In genomic region chr4:186144180-186144579, GRCh38 we compare ENCODE assay signal across 8 cellular contexts. TPM values are rescaled to one million over a fixed set of nuclear protein-coding genes. Genes with fewer than 3 reads are reported as not detected.
DNase-seq lines count a peak whose midpoint lies in the region; ATAC-seq, FAIRE-seq and TF ChIP-seq lines count a peak whose summit lies in the region.

No MANE protein-coding gene starts in this region.

- peak overlapping the region; percentile 77 for H3K4me3 ChIP-seq in GM23248
- H3K4me3 ChIP-seq in HepG2 (replicated peaks in 1 of 3; ENCODE audit: insufficient read depth in 1 of 3, low read depth in 2 of 3, low read length in 3 of 3), result peak overlapping the region; percentile 33 to 55 (median 45); a peak in 5 of 6 replicates
- peak overlapping the region; percentile 63 for H3K4me3 ChIP-seq in suprapubic skin

- no peak for TF ChIP-seq CTCF in HepG2 (CRISPR knock-in tag; IDR thresholded peaks at IDR 0.05)
- peak in 1 of 2 donors; percentile 14 for TF ChIP-seq CTCF in suprapubic skin (IDR thresholded peaks at IDR 0.05)

- in situ Hi-C loops in GM23248 (cut with MboI), result no loop called here
- in situ Hi-C loops in HepG2 (cut with HindIII; ENCODE audit: extremely low pct_ligation_motif_present, low pct_unique_long_range_greater_than_20kb), result no loop called here

- no TSS peak for BruUV-seq in HepG2 (replicated peaks; lab: Mats Ljungman, UMichigan)

- no peak for TF ChIP-seq RAD21 in HepG2 (CRISPR knock-in tag; IDR thresholded peaks at IDR 0.05)

- H3F3A ChIP-seq in GM23248 (ENCODE audit: insufficient read depth), result peaks cover 7% of the 10 kb centered on the region; the same call in 1 of the 2 replicates

- DNase-seq in NCI-H82 (lab: John Stamatoyannopoulos, UW) (peak; percentile 43), NCI-H82 treated with DMSO at 0.1 percent for 48 hours (lab: John Stamatoyannopoulos, UW; ENCODE audit: unreplicated experiment) (no peak), GM23248 (peak; percentile 69), NCI-H748 treated with DMSO at 0.1 percent for 48 hours (lab: John Stamatoyannopoulos, UW) (peak; percentile 4), HepG2 (ENCODE audit: low spot score) (no peak), suprapubic skin (ENCODE audit: low spot score in 2 of 2) (no peak), NCI-H128 (lab: John Stamatoyannopoulos, UW; ENCODE audit: unreplicated experiment) (no peak)

- 0 out of 2 replicates have a peak, but pooled peaks cover 3% of the 10 kb centered on the region for H3K4me1 ChIP-seq in GM23248 (ENCODE audit: insufficient read depth)
- H3K4me1 ChIP-seq in HepG2 (ENCODE audit: insufficient read depth, low read length), result peaks cover 16% of the 10 kb centered on the region; the same call in 1 of the 2 replicates
- peaks cover 13% of the 10 kb centered on the region for H3K4me1 ChIP-seq in suprapubic skin

- H3K4me2 ChIP-seq in GM23248 (ENCODE audit: unreplicated experiment) (peak overlapping the region; percentile 96), HepG2 (ENCODE audit: low read depth, low read length) (peak overlapping the region; percentile 63)

- no peak for TF ChIP-seq EP300 in HepG2 (IDR thresholded peaks at IDR 0.05; ENCODE audit: low read depth in 2 of 2, low read length in 2 of 2)
- TF ChIP-seq EP300 in HepG2 (CRISPR knock-in tag; IDR thresholded peaks at IDR 0.05; ENCODE audit: borderline replicate concordance), result no peak
- TF ChIP-seq EP300 in suprapubic skin (IDR thresholded peaks at IDR 0.05), result no peak

- H3K27me3 ChIP-seq in GM23248 (replicated peaks; ENCODE audit: insufficient read depth), result peaks cover 8% of the 10 kb centered on the region; the same call in 1 of the 2 replicates
- H3K27me3 ChIP-seq in HepG2 (ENCODE audit: control insufficient read depth in 1 of 2, insufficient read depth in 2 of 2, low read length in 2 of 2), result peaks cover 0 to 34% of the 10 kb centered on the region in 2 experiments; a peak in 3 of 5 replicates
- H3K27me3 ChIP-seq in suprapubic skin, result no peaks in the 10 kb centered on the region

- no peak for TF ChIP-seq POLR2A in HepG2 (IDR thresholded peaks at IDR 0.05; ENCODE audit: insufficient read depth in 1 of 2, low read depth in 2 of 2, low read length in 2 of 2)
- TF ChIP-seq POLR2A in suprapubic skin (IDR thresholded peaks at IDR 0.05), result peak in 1 of 2 donors; percentile 9

- no peaks in the 10 kb centered on the region for H3K36me3 ChIP-seq in GM23248 (ENCODE audit: low read depth)
- H3K36me3 ChIP-seq in HepG2 (replicated peaks in 1 of 2; ENCODE audit: control insufficient read depth in 1 of 2, insufficient read depth in 2 of 2, low read length in 2 of 2), result no peaks in the 10 kb centered on the region
- H3K36me3 ChIP-seq in suprapubic skin, result no peaks in the 10 kb centered on the region

- H3K79me2 ChIP-seq in GM23248 (ENCODE audit: insufficient read depth) (no peaks in the 10 kb centered on the region), HepG2 (ENCODE audit: insufficient read depth, low read length) (no peaks in the 10 kb centered on the region)

- ATAC-seq in HepG2, result peak; percentile 80

- CTCF ChIA-PET in HepG2 (lab: Yijun Ruan, JAX; ENCODE audit: low intra/inter-chr PET ratio, low total read pairs), result no interaction called here

- peak overlapping the region; percentile 61 for H3K9ac ChIP-seq in GM23248
- H3K9ac ChIP-seq in HepG2 (ENCODE audit: insufficient read depth, low read depth, low read length), result no peak overlapping the region

- WGBS in GM23248 (ENCODE audit: low coverage in 1 of 2, low lambda C conversion rate in 2 of 2, missing lambda C conversion rate in 2 of 2), 2 experiments, result 2 to 4% methylated on average over 18 to 19 of the region's 19 CpGs
- WGBS in HepG2 (ENCODE audit: low lambda C conversion rate), result 2% methylated on average over 9 of the region's 19 CpGs
- 5% methylated on average over 8 of the region's 19 CpGs for WGBS in suprapubic skin

- POLR2A ChIA-PET in HepG2 (lab: Yijun Ruan, JAX), result no interaction called here

- no peaks in the 10 kb centered on the region for H3K9me2 ChIP-seq in GM23248 (ENCODE audit: insufficient read depth)

- intact Hi-C loops in HepG2 (cut with micrococcal nuclease; ENCODE audit: unreplicated experiment), result no loop called here

- H3K9me3 ChIP-seq in GM23248 (ENCODE audit: low read depth) (no peaks in the 10 kb centered on the region), HepG2 (ENCODE audit: low read length) (no peaks in the 10 kb centered on the region), suprapubic skin (no peaks in the 10 kb centered on the region)

- H2AFZ ChIP-seq in GM23248 (peak overlapping the region; percentile 91), HepG2 (ENCODE audit: low read length) (no peak overlapping the region)

- H3K27ac ChIP-seq in GM23248, result no peak overlapping the region
- peak overlapping the region; percentile 70 for H3K27ac ChIP-seq in cingulate gyrus (ENCODE audit: low read depth, low read length)
- no peak overlapping the region for H3K27ac ChIP-seq in HepG2 (ENCODE audit: extremely low read length, insufficient read depth, low read length)
- peak overlapping the region; percentile 73 for H3K27ac ChIP-seq in suprapubic skin

- H4K20me1 ChIP-seq in GM23248 (ENCODE audit: insufficient read depth) (no peaks in the 10 kb centered on the region), HepG2 (ENCODE audit: insufficient read depth, low read length) (no peaks in the 10 kb centered on the region)

- FAIRE-seq in HepG2 (lab: Jason Lieb, UNC), result no peak

TF ChIP-seq in HepG2, 621 proteins besides CTCF, POLR2A, EP300 and RAD21 (continues in another document):
- TF ChIP-seq RCOR2 (CRISPR knock-in tag; IDR thresholded peaks at IDR 0.05) (no peak), ZNF350 (CRISPR knock-in tag; IDR thresholded peaks at IDR 0.05; ENCODE audit: borderline replicate concordance, low read depth) (0 out of 2 replicates have a peak, but pooled peaks have one; percentile 19)

RNA-seq across cellular contexts. Expression of gene FAM149A, which starts 39.7 kb away (rescaled TPM):
- total RNA-seq in GM23248 (2014; rRNA removed; shearing (Covaris generic)), result 0.13 and 3.4 TPM in 2 replicates
- polyA plus RNA-seq in GM23248 (2016; fragmentation: Nextera tagmentation; extraction: Ambion mirVana) (0.94 and 1.2 TPM in 2 replicates), HepG2 (2011; rRNA removed) (not detected in 2 replicates)
- total RNA-seq in HepG2 (2016; rRNA removed; fragmentation: Illumina TruSeq; extraction: Trizol) (not detected in 2 replicates), suprapubic skin (1 to 10 TPM; 2.9 to 4.3 (median 3.8) TPM)
- not detected in 2 replicates for total RNA-seq in HepG2 (2016; cell fraction: cytosol; rRNA removed; fragmentation: Illumina TruSeq; extraction: Trizol; ENCODE audit: low read depth)
- total RNA-seq in HepG2 (2016; cell fraction: insoluble cytoplasmic fraction; rRNA removed; fragmentation: Illumina TruSeq; extraction: Trizol), result not detected in 2 replicates
- total RNA-seq in HepG2 (2016; cell fraction: membrane; rRNA removed; fragmentation: Illumina TruSeq; extraction: Trizol), result not detected in 2 replicates
- total RNA-seq in HepG2 (2016; cell fraction: nucleus; rRNA removed; fragmentation: Illumina TruSeq; extraction: Trizol), result not detected in 2 replicates
- 0.07 TPM in 1 of 2 replicates, not detected in the other for polyA plus RNA-seq in HepG2 (2011; cell fraction: cytosol; rRNA removed)
- polyA plus RNA-seq in HepG2 (2011; cell fraction: nucleus; rRNA removed), result 0.31 TPM in 1 of 2 replicates, not detected in the other
- polyA plus RNA-seq in HepG2 (2012), result not detected in 2 replicates
- polyA plus RNA-seq in HepG2 (2016; cell fraction: cytosol; fragmentation: Illumina TruSeq; extraction: Trizol; ENCODE audit: low read depth), result not detected in 2 replicates
- polyA plus RNA-seq in HepG2 (2016; cell fraction: insoluble cytoplasmic fraction; fragmentation: Illumina TruSeq; extraction: Trizol; ENCODE audit: low read depth), result not detected in 2 replicates
- not detected in 2 replicates for polyA plus RNA-seq in HepG2 (2016; cell fraction: membrane; fragmentation: Illumina TruSeq; extraction: Trizol; ENCODE audit: low read depth)
- polyA plus RNA-seq in HepG2 (2016; cell fraction: nucleus; fragmentation: Illumina TruSeq; extraction: Trizol; ENCODE audit: insufficient read depth, low read depth), result not detected in 2 replicates
- polyA minus RNA-seq in HepG2 (2011; rRNA and poly(A)+ RNA removed; ENCODE audit: low replicate concordance), result not detected in 2 replicates
- not detected in 2 replicates for polyA minus RNA-seq in HepG2 (2011; cell fraction: cytosol; rRNA and poly(A)+ RNA removed)
- not detected in 2 replicates for polyA minus RNA-seq in HepG2 (2011; cell fraction: nucleus; rRNA and poly(A)+ RNA removed)

RNA-seq across cellular contexts. Expression of gene CYP4V2, which starts 47.2 kb away (rescaled TPM):
- total RNA-seq in GM23248 (2014; rRNA removed; shearing (Covaris generic)), result 15.9 and 16.3 TPM in 2 replicates
- polyA plus RNA-seq in GM23248 (2016; fragmentation: Nextera tagmentation; extraction: Ambion mirVana) (10.5 and 11.0 TPM in 2 replicates), HepG2 (2011; rRNA removed) (4.7 and 6.2 TPM in 2 replicates)
- total RNA-seq in HepG2 (2016; rRNA removed; fragmentation: Illumina TruSeq; extraction: Trizol) (2.1 and 7.2 TPM in 2 replicates), suprapubic skin (10 to 100 TPM in 1 of 4 donors, 1 to 10 TPM in 3; 7.0 to 12.1 (median 7.9) TPM)
- 1.5 and 2.2 TPM in 2 replicates for total RNA-seq in HepG2 (2016; cell fraction: cytosol; rRNA removed; fragmentation: Illumina TruSeq; extraction: Trizol; ENCODE audit: low read depth)
- total RNA-seq in HepG2 (2016; cell fraction: insoluble cytoplasmic fraction; rRNA removed; fragmentation: Illumina TruSeq; extraction: Trizol), result 3.0 and 6.9 TPM in 2 replicates
- total RNA-seq in HepG2 (2016; cell fraction: membrane; rRNA removed; fragmentation: Illumina TruSeq; extraction: Trizol), result 2.9 and 3.1 TPM in 2 replicates
- 14.3 and 14.6 TPM in 2 replicates for total RNA-seq in HepG2 (2016; cell fraction: nucleus; rRNA removed; fragmentation: Illumina TruSeq; extraction: Trizol)
- 2.1 and 3.2 TPM in 2 replicates for polyA plus RNA-seq in HepG2 (2011; cell fraction: cytosol; rRNA removed)
- 16.5 and 24.0 TPM in 2 replicates for polyA plus RNA-seq in HepG2 (2011; cell fraction: nucleus; rRNA removed)
- polyA plus RNA-seq in HepG2 (2012), result 6.6 and 6.7 TPM in 2 replicates
- 1.9 and 2.1 TPM in 2 replicates for polyA plus RNA-seq in HepG2 (2016; cell fraction: cytosol; fragmentation: Illumina TruSeq; extraction: Trizol; ENCODE audit: low read depth)
- polyA plus RNA-seq in HepG2 (2016; cell fraction: insoluble cytoplasmic fraction; fragmentation: Illumina TruSeq; extraction: Trizol; ENCODE audit: low read depth), result 2.6 and 2.9 TPM in 2 replicates
- 2.3 and 2.6 TPM in 2 replicates for polyA plus RNA-seq in HepG2 (2016; cell fraction: membrane; fragmentation: Illumina TruSeq; extraction: Trizol; ENCODE audit: low read depth)
- polyA plus RNA-seq in HepG2 (2016; cell fraction: nucleus; fragmentation: Illumina TruSeq; extraction: Trizol; ENCODE audit: insufficient read depth, low read depth), result 40.3 and 41.1 TPM in 2 replicates
- 0.82 and 1.7 TPM in 2 replicates for polyA minus RNA-seq in HepG2 (2011; rRNA and poly(A)+ RNA removed; ENCODE audit: low replicate concordance)
- polyA minus RNA-seq in HepG2 (2011; cell fraction: cytosol; rRNA and poly(A)+ RNA removed), result 1.6 and 2.0 TPM in 2 replicates
- 9.9 and 14.3 TPM in 2 replicates for polyA minus RNA-seq in HepG2 (2011; cell fraction: nucleus; rRNA and poly(A)+ RNA removed)

Comparison
In these comparisons a context has a peak if more than half of its experiments do, and no peak if none do; other contexts are left out.
1. DNase-seq: peak in NCI-H82 (single experiment), GM23248 (single experiment) and NCI-H748 treated with DMSO at 0.1 percent for 48 hours (single experiment); none in NCI-H82 treated with DMSO at 0.1 percent for 48 hours (single experiment), HepG2 (single experiment), suprapubic skin (0 of 2) and NCI-H128 (single experiment).
2. H3K27ac ChIP-seq: peak in cingulate gyrus (single experiment) and suprapubic skin (single experiment); none in GM23248 (single experiment) and HepG2 (single experiment).
3. Peak in every context shown above with its lines, with median percentiles within 50 percentile points of each other: H3K4me3 ChIP-seq.